Comparison of ENCODE assay signal across 20 cellular contexts in genomic region chr10:131448883-131449282, GRCh38.
DNase-seq lines count a peak whose midpoint lies in the region; ATAC-seq and TF ChIP-seq lines count a peak whose summit lies in the region.
"Had no signal": no experiment of that assay in that cellular context is flagged by ENCODE, and none has a peak within 500 bp of the region (broad histone marks: within the 10 kb centered on the region; RNA-seq: fewer than 3 reads in every experiment).

No MANE protein-coding gene starts in this region.

- H3K4me3 ChIP-seq in Peyer's patch = no peak overlapping the region
- H3K4me3 ChIP-seq: A549, GM23338 had no signal

- H3K36me3 Mint-ChIP-seq in nephron (ENCODE audit: low read depth) = no peaks in the 10 kb centered on the region
- H3K36me3 Mint-ChIP-seq in activated CD8-positive, alpha-beta memory T cell treated with anti-CD3 and anti-CD28 coated beads, Interleukin-2, amount 10 ng/mL, durations not matched to agents 7 days and 5 days = no peaks in the 10 kb centered on the region
- H3K36me3 Mint-ChIP-seq: CD4-positive, alpha-beta memory T cell had no signal

- ATAC-seq in activated CD8-positive, alpha-beta memory T cell treated with anti-CD3 and anti-CD28 coated beads, Interleukin-2, amount 10 ng/mL, durations not matched to agents 7 days and 5 days = no peak
- ATAC-seq: A549, GM23338 had no signal

- peak overlapping the region in 2 of 3 experiments; percentile 55 to 70 for H3K27ac Mint-ChIP-seq in nephron
- no peak overlapping the region for H3K27ac Mint-ChIP-seq in activated CD8-positive, alpha-beta memory T cell treated with anti-CD3 and anti-CD28 coated beads, Interleukin-2, amount 10 ng/mL, durations not matched to agents 7 days and 5 days
- H3K27ac Mint-ChIP-seq: CD4-positive, alpha-beta memory T cell; GM23338 had no signal

- no peaks in the 10 kb centered on the region for H3K9me3 Mint-ChIP-seq in nephron
- H3K9me3 Mint-ChIP-seq in activated CD8-positive, alpha-beta memory T cell treated with anti-CD3 and anti-CD28 coated beads, Interleukin-2, amount 10 ng/mL, durations not matched to agents 7 days and 5 days (ENCODE audit: low read depth) = no peaks in the 10 kb centered on the region
- H3K9me3 Mint-ChIP-seq: CD4-positive, alpha-beta memory T cell had no signal

- no peaks in the 10 kb centered on the region for H3K4me1 ChIP-seq in Peyer's patch
- H3K4me1 ChIP-seq: A549, BE2C had no signal

- no peak overlapping the region for H3K27ac ChIP-seq in Peyer's patch
- H3K27ac ChIP-seq: A549 had no signal

- H3K27me3 Mint-ChIP-seq in nephron (ENCODE audit: low read depth) = peaks cover 36% of the 10 kb centered on the region
- H3K27me3 Mint-ChIP-seq in activated CD8-positive, alpha-beta memory T cell treated with anti-CD3 and anti-CD28 coated beads, Interleukin-2, amount 10 ng/mL, durations not matched to agents 7 days and 5 days = peaks cover 10% of the 10 kb centered on the region

- TF ChIP-seq POLR2A in Peyer's patch (IDR thresholded peaks at IDR 0.05) = no peak

- H3K27me3 ChIP-seq in Peyer's patch = no peaks in the 10 kb centered on the region
- H3K27me3 ChIP-seq: BE2C had no signal

- CTCF ChIA-PET in activated CD8-positive, alpha-beta memory T cell treated with anti-CD3 and anti-CD28 coated beads, Interleukin-2, amount 10 ng/mL, durations not matched to agents 7 days and 5 days (lab: Charles Lee) = no interaction called here

- TF ChIP-seq CTCF in Peyer's patch (IDR thresholded peaks at IDR 0.05) = no peak
- no peak for TF ChIP-seq CTCF in nephron (IDR thresholded peaks at IDR 0.05; ENCODE audit: unreplicated experiment in 3 of 3)

- H3K9me3 ChIP-seq in Peyer's patch = no peaks in the 10 kb centered on the region
- H3K9me3 ChIP-seq: A549, BE2C had no signal

- no peak overlapping the region for H3K4me3 Mint-ChIP-seq in nephron
- H3K4me3 Mint-ChIP-seq in activated CD8-positive, alpha-beta memory T cell treated with anti-CD3 and anti-CD28 coated beads, Interleukin-2, amount 10 ng/mL, durations not matched to agents 7 days and 5 days = no peak overlapping the region
- H3K4me3 Mint-ChIP-seq: CD4-positive, alpha-beta memory T cell; GM23338 had no signal

- no peaks in the 10 kb centered on the region for H3K36me3 ChIP-seq in Peyer's patch
- H3K36me3 ChIP-seq: BE2C had no signal

- H3K4me1 Mint-ChIP-seq in nephron = peaks cover 31% of the 10 kb centered on the region
- H3K4me1 Mint-ChIP-seq in activated CD8-positive, alpha-beta memory T cell treated with anti-CD3 and anti-CD28 coated beads, Interleukin-2, amount 10 ng/mL, durations not matched to agents 7 days and 5 days = no peaks in the 10 kb centered on the region

- peak in 2 of 3 donors; percentile 2 to 27 for DNase-seq in Peyer's patch
- peak; percentile 40 for DNase-seq in islet precursor cell
- DNase-seq in occipital lobe (lab: John Stamatoyannopoulos, UW) = no peak
- no peak for DNase-seq in activated CD8-positive, alpha-beta memory T cell treated with anti-CD3 and anti-CD28 coated beads, Interleukin-2, amount 10 ng/mL, durations not matched to agents 7 days and 5 days
- no peak for DNase-seq in globus pallidus (ENCODE audit: low spot score)
- DNase-seq: 8988T; ACHN; AML-193; BE2C; C1 segment of cervical spinal cord; Calu3; CD4-positive, alpha-beta memory T cell; COR-L47; DMS53; DMS79 treated with DMSO at 0.1 percent for 48 hours; GF-D8; HCEC 1CT had no signal

Comparison
In these comparisons a context has a peak if more than half of its experiments do, and no peak if none do; other contexts are left out.
1. DNase-seq: peak in Peyer's patch (2 of 3) and islet precursor cell (single experiment); none in occipital lobe (single experiment), activated CD8-positive, alpha-beta memory T cell treated with anti-CD3 and anti-CD28 coated beads, Interleukin-2, amount 10 ng/mL, durations not matched to agents 7 days and 5 days (single experiment) and globus pallidus (single experiment).